Comparison of ENCODE assay signal across 8 cellular contexts in genomic region chr10:114822771-114823463, GRCh38. TPM values are rescaled to one million over a fixed set of nuclear protein-coding genes. Genes with fewer than 3 reads are reported as not detected.
A peak's percentile ranks its signal among the peaks of the same experiment; 100 is the strongest.
DNase-seq lines count a peak whose midpoint lies in the region; ATAC-seq, FAIRE-seq and TF ChIP-seq lines count a peak whose summit lies in the region.

No MANE protein-coding gene starts in this region.

- ATAC-seq in activated CD4-positive, alpha-beta T cell treated with anti-CD3 and anti-CD28 coated beads for 36 hours = no peak
- no peak for ATAC-seq in GM18867 (IDR thresholded peaks at IDR 0.05; ENCODE audit: unreplicated experiment)

- H3K4me1 ChIP-seq in Loucy (ENCODE audit: insufficient read depth, low read length, poor library complexity, severe bottlenecking) = peaks cover 56% of the 10 kb centered on the region
- H3K4me1 ChIP-seq in kidney (ENCODE audit: control insufficient read depth in 1 of 2, insufficient read depth in 1 of 2, low read depth in 1 of 2, low read length in 2 of 2) = peaks cover 10 to 11% of the 10 kb centered on the region in 2 donors
- H3K4me1 ChIP-seq in stomach = peaks cover 35 to 54% (median 44%) of the 10 kb centered on the region in 4 donors

- no peaks in the 10 kb centered on the region for H3K9me2 ChIP-seq in Loucy (replicated peaks; ENCODE audit: low read depth, low read length)

- H3K9me3 ChIP-seq in Loucy (ENCODE audit: insufficient read depth, low read depth, low read length) (no peaks in the 10 kb centered on the region), kidney (ENCODE audit: control insufficient read depth in 1 of 2, low read length in 2 of 2) (no peaks in the 10 kb centered on the region), stomach (no peaks in the 10 kb centered on the region)

- peak overlapping the region; percentile 95 for H3K4me3 Mint-ChIP-seq in activated CD4-positive, alpha-beta T cell treated with anti-CD3 and anti-CD28 coated beads for 36 hours
- peak overlapping the region; percentile 85 for H3K4me3 Mint-ChIP-seq in MCF 10A (ENCODE audit: unreplicated experiment)

- H3K4me2 ChIP-seq in Loucy (ENCODE audit: low read depth, low read length, poor library complexity, severe bottlenecking) = peak overlapping the region; percentile 76

- H3K36me3 ChIP-seq in Loucy (ENCODE audit: insufficient read depth, low read length) = no peaks in the 10 kb centered on the region
- no peaks in the 10 kb centered on the region for H3K36me3 ChIP-seq in kidney (ENCODE audit: control insufficient read depth in 1 of 2, insufficient read depth in 2 of 2, low read length in 2 of 2)
- H3K36me3 ChIP-seq in stomach = no peaks in the 10 kb centered on the region

- TF ChIP-seq CTCF in Loucy (conservative IDR thresholded peaks at IDR 0.05; ENCODE audit: low read length) (no peak), MCF 10A (IDR thresholded peaks at IDR 0.05; ENCODE audit: unreplicated experiment) (no peak), kidney (IDR thresholded peaks at IDR 0.05; ENCODE audit: borderline replicate concordance, extremely low read depth, insufficient read depth) (no peak), stomach (IDR thresholded peaks at IDR 0.05) (no peak)

- H3K9ac ChIP-seq in Loucy (ENCODE audit: low read depth, low read length, poor library complexity, severe bottlenecking) = peak overlapping the region; percentile 87
- H3K9ac ChIP-seq in kidney (ENCODE audit: low read length in 2 of 2) = peak overlapping the region; percentile 65 to 88

- H4K20me1 ChIP-seq in Loucy (ENCODE audit: insufficient read depth, low read length, poor library complexity, severe bottlenecking) = peaks cover 35% of the 10 kb centered on the region

- TF ChIP-seq POLR2A in stomach (IDR thresholded peaks at IDR 0.05) = no peak

- H2AFZ ChIP-seq in Loucy (ENCODE audit: low read length) = peak overlapping the region; percentile 44; the same call in 1 of the 2 replicates

- WGBS in stomach, 5 donors = 0 to 3% (median 1%) methylated on average over 5 of the region's 5 CpGs

- CTCF ChIA-PET in activated CD4-positive, alpha-beta T cell treated with anti-CD3 and anti-CD28 coated beads for 36 hours (lab: Charles Lee) = interaction anchor here (0.6 to 1.6 kb wide), 10 partner anchors 11 to 296 kb away, joined by 3 to 6 read pairs (median 3); no protein-coding TSS in a partner anchor
- CTCF ChIA-PET in MCF 10A (lab: Yijun Ruan, JAX) = interaction anchor here (0.6 to 3.3 kb wide), 23 partner anchors 8 to 1311 kb away, joined by 3 to 33 read pairs (median 5); no protein-coding TSS in a partner anchor

- FAIRE-seq in kidney (lab: Jason Lieb, UNC) = peak; percentile 91

- H3K4me3 ChIP-seq in Loucy (ENCODE audit: low read length, poor library complexity, severe bottlenecking) (peak overlapping the region; percentile 81), kidney (ENCODE audit: low read length in 2 of 2) (peak overlapping the region; percentile 68 to 84), stomach (peak overlapping the region; percentile 57 to 99 (median 82))

- H3F3A ChIP-seq in Loucy (ENCODE audit: low read depth) = no peaks in the 10 kb centered on the region

- no peaks in the 10 kb centered on the region for H3K9me3 Mint-ChIP-seq in activated CD4-positive, alpha-beta T cell treated with anti-CD3 and anti-CD28 coated beads for 36 hours (ENCODE audit: low read depth)
- H3K9me3 Mint-ChIP-seq in MCF 10A (ENCODE audit: unreplicated experiment) = peaks cover 1% of the 10 kb centered on the region

- intact Hi-C loops in activated CD4-positive, alpha-beta T cell treated with anti-CD3 and anti-CD28 coated beads for 36 hours (cut with DNase I, micrococcal nuclease) = loop anchor here (2.0 to 10.0 kb wide), 3 partner anchors 112 to 968 kb away; partner anchors contain the start of genes CCDC186 (in 1 of the 2), DCLRE1A (in 1 of the 2), NHLRC2 (in 1 of the 2) and TRUB1 (in 1 of the 2)
- intact Hi-C loops in MCF 10A (cut with micrococcal nuclease) = loop anchor here (5.0 kb wide), 1 partner anchor 54 kb away; no protein-coding TSS in a partner anchor
- intact Hi-C loops in kidney (cut with DNase I) = no loop called here
- intact Hi-C loops in stomach (cut with DNase I; ENCODE audit: low total_unique reads) = no loop called here

- peaks cover 21% of the 10 kb centered on the region for H3K36me3 Mint-ChIP-seq in activated CD4-positive, alpha-beta T cell treated with anti-CD3 and anti-CD28 coated beads for 36 hours (ENCODE audit: low read depth)
- peaks cover 4% of the 10 kb centered on the region for H3K36me3 Mint-ChIP-seq in MCF 10A (ENCODE audit: insufficient read depth, unreplicated experiment)

- POLR2A ChIA-PET in activated CD4-positive, alpha-beta T cell treated with anti-CD3 and anti-CD28 coated beads for 36 hours (lab: Charles Lee) = interaction anchor here (1.4 to 1.5 kb wide), 2 partner anchors 115 to 282 kb away, joined by 5 read pairs; partner anchors contain the start of gene TRUB1
- POLR2A ChIA-PET in MCF 10A (lab: Yijun Ruan, JAX) = interaction anchor here (0.6 to 3.1 kb wide), 32 partner anchors 9 to 1606 kb away, joined by 3 to 19 read pairs (median 4); partner anchors contain the start of gene TRUB1

- TSS peak; percentile 33 for BruUV-seq in MCF 10A (replicated peaks; lab: Mats Ljungman, UMichigan)

- peaks cover 67% of the 10 kb centered on the region for H3K79me2 ChIP-seq in Loucy (ENCODE audit: insufficient read depth, low read length)

- H3K27me3 ChIP-seq in Loucy (ENCODE audit: insufficient read depth, low read length, poor library complexity, severe bottlenecking) = no peaks in the 10 kb centered on the region
- no peaks in the 10 kb centered on the region for H3K27me3 ChIP-seq in stomach

- H3K27me3 Mint-ChIP-seq in activated CD4-positive, alpha-beta T cell treated with anti-CD3 and anti-CD28 coated beads for 36 hours = no peaks in the 10 kb centered on the region
- no peaks in the 10 kb centered on the region for H3K27me3 Mint-ChIP-seq in MCF 10A (ENCODE audit: insufficient read depth, unreplicated experiment)

- peak overlapping the region; percentile 89 for H3K27ac Mint-ChIP-seq in activated CD4-positive, alpha-beta T cell treated with anti-CD3 and anti-CD28 coated beads for 36 hours
- peak overlapping the region; percentile 97 for H3K27ac Mint-ChIP-seq in MCF 10A (ENCODE audit: low read depth, unreplicated experiment)

- H3K4me1 Mint-ChIP-seq in activated CD4-positive, alpha-beta T cell treated with anti-CD3 and anti-CD28 coated beads for 36 hours = peaks cover 47% of the 10 kb centered on the region
- peaks cover 29% of the 10 kb centered on the region for H3K4me1 Mint-ChIP-seq in MCF 10A (ENCODE audit: insufficient read depth, unreplicated experiment)

- no peak for DNase-seq in activated CD4-positive, alpha-beta T cell treated with anti-CD3 and anti-CD28 coated beads for 36 hours
- DNase-seq in activated CD4-positive, alpha-beta T cell treated with anti-CD3 and anti-CD28 coated beads, Interleukin-2, amount 50 U/mL, for 1 hour = no peak
- DNase-seq in MCF 10A (ENCODE audit: unreplicated experiment) = peak; percentile 61
- no peak for DNase-seq in kidney
- DNase-seq in stomach = no peak
- DNase-seq in UCSD-AML1 (lab: John Stamatoyannopoulos, UW; ENCODE audit: unreplicated experiment) = no peak

- no peak for TF ChIP-seq EP300 in stomach (IDR thresholded peaks at IDR 0.05)

- peak overlapping the region; percentile 77 to 90 for H3K27ac ChIP-seq in kidney (ENCODE audit: low read depth in 2 of 2, low read length in 2 of 2)
- H3K27ac ChIP-seq in stomach = peak overlapping the region; percentile 93 to 99 (median 98)

RNA-seq across cellular contexts. Expression of gene FHIP2A, which starts 1.3 kb away (rescaled TPM):
- 10 to 100 TPM; 18.4 to 18.6 TPM for total RNA-seq in activated CD4-positive, alpha-beta T cell treated with anti-CD3 and anti-CD28 coated beads for 36 hours
- total RNA-seq in MCF 10A (2022) (17.2 and 25.9 TPM in 2 replicates), kidney (26.2 TPM), stomach (100 to 1,000 TPM in 1 of 5 donors, 10 to 100 TPM in 3, under 1 TPM in 1; 0.87 to 264 (median 20.4) TPM)
- polyA plus RNA-seq in kidney (ENCODE audit: insufficient read depth, low read depth, low replicate concordance) (5.2 TPM), stomach (1 to 10 TPM; 3.5 to 5.2 (median 4.3) TPM)

Comparison
In these comparisons a context has a peak if more than half of its experiments do, and no peak if none do; other contexts are left out.
1. intact Hi-C loops: an anchor here in activated CD4-positive, alpha-beta T cell treated with anti-CD3 and anti-CD28 coated beads for 36 hours (2.0 to 10.0 kb wide) and MCF 10A (5.0 kb wide); none called in kidney and stomach.